Comparison of ENCODE assay signal across 1 cellular context in the genomic region with DNA sequence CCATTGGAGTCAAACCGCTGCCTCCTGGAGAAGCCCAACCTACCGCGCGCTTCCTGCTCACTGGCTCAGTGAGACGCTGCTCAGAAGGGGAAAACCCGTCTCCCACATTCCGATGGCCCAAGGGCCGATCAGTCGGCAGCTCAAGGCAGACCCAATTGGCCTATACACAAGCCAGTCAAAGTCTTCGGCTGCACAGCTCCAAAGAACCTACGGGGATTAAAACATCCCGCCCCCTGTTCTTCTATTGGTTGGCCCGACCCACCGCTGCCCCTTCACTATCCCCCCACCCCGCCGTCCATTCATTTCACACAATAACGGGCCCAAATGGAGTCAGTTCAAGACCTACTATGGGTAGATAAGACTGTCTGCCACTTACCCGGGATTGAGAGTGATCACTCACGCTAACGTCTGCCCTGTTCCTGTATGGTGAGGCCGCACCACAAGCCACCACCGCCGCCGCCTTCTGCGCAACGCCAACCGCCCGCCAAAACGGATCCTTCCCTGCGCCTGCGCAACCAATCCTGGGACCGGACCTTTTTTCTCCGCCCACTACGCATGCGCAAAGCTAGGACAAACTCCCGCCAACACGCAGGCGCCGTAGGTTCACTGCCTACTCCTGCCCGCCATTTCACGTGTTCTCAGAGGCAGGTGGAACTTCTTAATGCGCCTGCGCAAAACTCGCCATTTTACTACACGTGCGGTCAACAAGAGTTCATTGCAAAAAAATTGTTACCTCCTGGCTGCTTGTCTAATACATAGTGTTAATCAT.
TF ChIP-seq lines count a peak whose summit lies in the region.

A gene (minus strand): TSS at position 491 of the 769 bp plus-strand sequence. CDS start 22,472 bp downstream, outside the sequence.

TF ChIP-seq in HepG2, 621 proteins besides CTCF, POLR2A, EP300 and RAD21 (continued from another document and continues in another):
- TF ChIP-seq, protein P1, sequence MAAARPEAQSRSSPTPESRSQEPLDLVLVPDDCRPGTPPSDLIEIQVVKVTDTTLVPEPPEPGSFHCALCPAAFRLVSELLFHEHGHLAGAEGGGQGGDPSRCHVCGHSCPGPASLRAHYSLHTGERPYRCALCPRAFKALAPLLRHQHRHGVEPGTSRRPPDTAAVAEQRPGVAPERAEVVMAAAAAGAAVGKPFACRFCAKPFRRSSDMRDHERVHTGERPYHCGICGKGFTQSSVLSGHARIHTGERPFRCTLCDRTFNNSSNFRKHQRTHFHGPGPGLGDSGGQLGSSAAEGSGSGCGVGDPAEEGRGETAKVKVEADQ (CRISPR knock-in tag; IDR thresholded peaks at IDR 0.05; ENCODE audit: borderline replicate concordance) = peak; percentile 24; the same call in 1 of the 2 replicates
- TF ChIP-seq, protein P2, sequence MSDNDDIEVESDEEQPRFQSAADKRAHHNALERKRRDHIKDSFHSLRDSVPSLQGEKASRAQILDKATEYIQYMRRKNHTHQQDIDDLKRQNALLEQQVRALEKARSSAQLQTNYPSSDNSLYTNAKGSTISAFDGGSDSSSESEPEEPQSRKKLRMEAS (IDR thresholded peaks at IDR 0.05) = peak; percentile 97
- no peak for TF ChIP-seq FIP1L1 (IDR thresholded peaks at IDR 0.05; ENCODE audit: borderline replicate concordance, insufficient read depth, low read depth, low read length)
- TF ChIP-seq ZNF766 (CRISPR knock-in tag; IDR thresholded peaks at IDR 0.05; ENCODE audit: borderline replicate concordance) = no peak
- TF ChIP-seq, protein P3, sequence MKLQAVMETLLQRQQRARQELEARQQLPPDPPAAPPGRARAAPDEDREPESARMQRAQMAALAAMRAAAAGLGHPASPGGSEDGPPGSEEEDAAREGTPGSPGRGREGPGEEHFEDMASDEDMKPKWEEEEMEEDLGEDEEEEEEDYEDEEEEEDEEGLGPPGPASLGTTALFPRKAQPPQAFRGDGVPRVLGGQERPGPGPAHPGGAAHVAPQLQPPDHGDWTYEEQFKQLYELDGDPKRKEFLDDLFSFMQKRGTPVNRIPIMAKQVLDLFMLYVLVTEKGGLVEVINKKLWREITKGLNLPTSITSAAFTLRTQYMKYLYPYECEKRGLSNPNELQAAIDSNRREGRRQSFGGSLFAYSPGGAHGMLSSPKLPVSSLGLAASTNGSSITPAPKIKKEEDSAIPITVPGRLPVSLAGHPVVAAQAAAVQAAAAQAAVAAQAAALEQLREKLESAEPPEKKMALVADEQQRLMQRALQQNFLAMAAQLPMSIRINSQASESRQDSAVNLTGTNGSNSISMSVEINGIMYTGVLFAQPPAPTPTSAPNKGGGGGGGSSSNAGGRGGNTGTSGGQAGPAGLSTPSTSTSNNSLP (IDR thresholded peaks at IDR 0.05; ENCODE audit: low read depth, low read length) = peak; percentile 31; the same call in 1 of the 2 replicates
- peak; percentile 68; the same call in 1 of the 2 replicates for TF ChIP-seq ZNF792 (CRISPR knock-in tag; IDR thresholded peaks at IDR 0.05)
- TF ChIP-seq ZNF709 (CRISPR knock-in tag; IDR thresholded peaks at IDR 0.05) = 0 out of 2 replicates have a peak, but pooled peaks have one; percentile 54
- TF ChIP-seq ZNF777 (CRISPR knock-in tag; IDR thresholded peaks at IDR 0.05) = peak; percentile 58; the same call in 1 of the 2 replicates
- peak; percentile 86 for TF ChIP-seq TEAD3 (CRISPR knock-in tag; optimal IDR thresholded peaks at IDR 0.05; ENCODE audit: borderline replicate concordance)
- peak; percentile 44; the same call in 1 of the 2 replicates for TF ChIP-seq BORCS8-MEF2B (CRISPR knock-in tag; IDR thresholded peaks at IDR 0.05)
- TF ChIP-seq, protein P4, sequence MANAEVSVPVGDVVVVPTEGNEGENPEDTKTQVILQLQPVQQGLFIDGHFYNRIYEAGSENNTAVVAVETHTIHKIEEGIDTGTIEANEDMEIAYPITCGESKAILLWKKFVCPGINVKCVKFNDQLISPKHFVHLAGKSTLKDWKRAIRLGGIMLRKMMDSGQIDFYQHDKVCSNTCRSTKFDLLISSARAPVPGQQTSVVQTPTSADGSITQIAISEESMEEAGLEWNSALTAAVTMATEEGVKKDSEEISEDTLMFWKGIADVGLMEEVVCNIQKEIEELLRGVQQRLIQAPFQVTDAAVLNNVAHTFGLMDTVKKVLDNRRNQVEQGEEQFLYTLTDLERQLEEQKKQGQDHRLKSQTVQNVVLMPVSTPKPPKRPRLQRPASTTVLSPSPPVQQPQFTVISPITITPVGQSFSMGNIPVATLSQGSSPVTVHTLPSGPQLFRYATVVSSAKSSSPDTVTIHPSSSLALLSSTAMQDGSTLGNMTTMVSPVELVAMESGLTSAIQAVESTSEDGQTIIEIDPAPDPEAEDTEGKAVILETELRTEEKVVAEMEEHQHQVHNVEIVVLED (CRISPR knock-in tag; IDR thresholded peaks at IDR 0.05; ENCODE audit: borderline replicate concordance) = peak; percentile 25; the same call in 1 of the 2 replicates
- TF ChIP-seq HDAC1 (CRISPR knock-in tag; IDR thresholded peaks at IDR 0.05) = peak; percentile 59; the same call in 1 of the 2 replicates
- TF ChIP-seq, protein P5, sequence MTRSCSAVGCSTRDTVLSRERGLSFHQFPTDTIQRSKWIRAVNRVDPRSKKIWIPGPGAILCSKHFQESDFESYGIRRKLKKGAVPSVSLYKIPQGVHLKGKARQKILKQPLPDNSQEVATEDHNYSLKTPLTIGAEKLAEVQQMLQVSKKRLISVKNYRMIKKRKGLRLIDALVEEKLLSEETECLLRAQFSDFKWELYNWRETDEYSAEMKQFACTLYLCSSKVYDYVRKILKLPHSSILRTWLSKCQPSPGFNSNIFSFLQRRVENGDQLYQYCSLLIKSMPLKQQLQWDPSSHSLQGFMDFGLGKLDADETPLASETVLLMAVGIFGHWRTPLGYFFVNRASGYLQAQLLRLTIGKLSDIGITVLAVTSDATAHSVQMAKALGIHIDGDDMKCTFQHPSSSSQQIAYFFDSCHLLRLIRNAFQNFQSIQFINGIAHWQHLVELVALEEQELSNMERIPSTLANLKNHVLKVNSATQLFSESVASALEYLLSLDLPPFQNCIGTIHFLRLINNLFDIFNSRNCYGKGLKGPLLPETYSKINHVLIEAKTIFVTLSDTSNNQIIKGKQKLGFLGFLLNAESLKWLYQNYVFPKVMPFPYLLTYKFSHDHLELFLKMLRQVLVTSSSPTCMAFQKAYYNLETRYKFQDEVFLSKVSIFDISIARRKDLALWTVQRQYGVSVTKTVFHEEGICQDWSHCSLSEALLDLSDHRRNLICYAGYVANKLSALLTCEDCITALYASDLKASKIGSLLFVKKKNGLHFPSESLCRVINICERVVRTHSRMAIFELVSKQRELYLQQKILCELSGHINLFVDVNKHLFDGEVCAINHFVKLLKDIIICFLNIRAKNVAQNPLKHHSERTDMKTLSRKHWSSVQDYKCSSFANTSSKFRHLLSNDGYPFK (CRISPR knock-in tag; IDR thresholded peaks at IDR 0.05; ENCODE audit: borderline replicate concordance) = peak; percentile 90; the same call in 1 of the 2 replicates
- TF ChIP-seq SIN3A (IDR thresholded peaks at IDR 0.05; ENCODE audit: borderline replicate concordance, low read depth, low read length) = peak; percentile 90; the same call in 1 of the 2 replicates
- TF ChIP-seq PITX1 (CRISPR knock-in tag; IDR thresholded peaks at IDR 0.05) = peak; percentile 77
- TF ChIP-seq, protein P6, sequence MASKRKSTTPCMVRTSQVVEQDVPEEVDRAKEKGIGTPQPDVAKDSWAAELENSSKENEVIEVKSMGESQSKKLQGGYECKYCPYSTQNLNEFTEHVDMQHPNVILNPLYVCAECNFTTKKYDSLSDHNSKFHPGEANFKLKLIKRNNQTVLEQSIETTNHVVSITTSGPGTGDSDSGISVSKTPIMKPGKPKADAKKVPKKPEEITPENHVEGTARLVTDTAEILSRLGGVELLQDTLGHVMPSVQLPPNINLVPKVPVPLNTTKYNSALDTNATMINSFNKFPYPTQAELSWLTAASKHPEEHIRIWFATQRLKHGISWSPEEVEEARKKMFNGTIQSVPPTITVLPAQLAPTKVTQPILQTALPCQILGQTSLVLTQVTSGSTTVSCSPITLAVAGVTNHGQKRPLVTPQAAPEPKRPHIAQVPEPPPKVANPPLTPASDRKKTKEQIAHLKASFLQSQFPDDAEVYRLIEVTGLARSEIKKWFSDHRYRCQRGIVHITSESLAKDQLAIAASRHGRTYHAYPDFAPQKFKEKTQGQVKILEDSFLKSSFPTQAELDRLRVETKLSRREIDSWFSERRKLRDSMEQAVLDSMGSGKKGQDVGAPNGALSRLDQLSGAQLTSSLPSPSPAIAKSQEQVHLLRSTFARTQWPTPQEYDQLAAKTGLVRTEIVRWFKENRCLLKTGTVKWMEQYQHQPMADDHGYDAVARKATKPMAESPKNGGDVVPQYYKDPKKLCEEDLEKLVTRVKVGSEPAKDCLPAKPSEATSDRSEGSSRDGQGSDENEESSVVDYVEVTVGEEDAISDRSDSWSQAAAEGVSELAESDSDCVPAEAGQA (IDR thresholded peaks at IDR 0.05; ENCODE audit: low read depth) = peak; percentile 79; the same call in 1 of the 2 replicates
- TF ChIP-seq, protein P6 (CRISPR knock-in tag; IDR thresholded peaks at IDR 0.05; ENCODE audit: borderline replicate concordance) = 0 out of 2 replicates have a peak, but pooled peaks have one; percentile 54
- TF ChIP-seq GATAD2A (CRISPR knock-in tag; IDR thresholded peaks at IDR 0.05) = peak; percentile 57; the same call in 1 of the 2 replicates
- peak; percentile 92 for TF ChIP-seq POLR2AphosphoS5 (IDR thresholded peaks at IDR 0.05; ENCODE audit: low read depth, low read length)
- TF ChIP-seq CREM (IDR thresholded peaks at IDR 0.05) = no peak
- TF ChIP-seq CREM (CRISPR knock-in tag; IDR thresholded peaks at IDR 0.05) = no peak
- TF ChIP-seq, protein P7, sequence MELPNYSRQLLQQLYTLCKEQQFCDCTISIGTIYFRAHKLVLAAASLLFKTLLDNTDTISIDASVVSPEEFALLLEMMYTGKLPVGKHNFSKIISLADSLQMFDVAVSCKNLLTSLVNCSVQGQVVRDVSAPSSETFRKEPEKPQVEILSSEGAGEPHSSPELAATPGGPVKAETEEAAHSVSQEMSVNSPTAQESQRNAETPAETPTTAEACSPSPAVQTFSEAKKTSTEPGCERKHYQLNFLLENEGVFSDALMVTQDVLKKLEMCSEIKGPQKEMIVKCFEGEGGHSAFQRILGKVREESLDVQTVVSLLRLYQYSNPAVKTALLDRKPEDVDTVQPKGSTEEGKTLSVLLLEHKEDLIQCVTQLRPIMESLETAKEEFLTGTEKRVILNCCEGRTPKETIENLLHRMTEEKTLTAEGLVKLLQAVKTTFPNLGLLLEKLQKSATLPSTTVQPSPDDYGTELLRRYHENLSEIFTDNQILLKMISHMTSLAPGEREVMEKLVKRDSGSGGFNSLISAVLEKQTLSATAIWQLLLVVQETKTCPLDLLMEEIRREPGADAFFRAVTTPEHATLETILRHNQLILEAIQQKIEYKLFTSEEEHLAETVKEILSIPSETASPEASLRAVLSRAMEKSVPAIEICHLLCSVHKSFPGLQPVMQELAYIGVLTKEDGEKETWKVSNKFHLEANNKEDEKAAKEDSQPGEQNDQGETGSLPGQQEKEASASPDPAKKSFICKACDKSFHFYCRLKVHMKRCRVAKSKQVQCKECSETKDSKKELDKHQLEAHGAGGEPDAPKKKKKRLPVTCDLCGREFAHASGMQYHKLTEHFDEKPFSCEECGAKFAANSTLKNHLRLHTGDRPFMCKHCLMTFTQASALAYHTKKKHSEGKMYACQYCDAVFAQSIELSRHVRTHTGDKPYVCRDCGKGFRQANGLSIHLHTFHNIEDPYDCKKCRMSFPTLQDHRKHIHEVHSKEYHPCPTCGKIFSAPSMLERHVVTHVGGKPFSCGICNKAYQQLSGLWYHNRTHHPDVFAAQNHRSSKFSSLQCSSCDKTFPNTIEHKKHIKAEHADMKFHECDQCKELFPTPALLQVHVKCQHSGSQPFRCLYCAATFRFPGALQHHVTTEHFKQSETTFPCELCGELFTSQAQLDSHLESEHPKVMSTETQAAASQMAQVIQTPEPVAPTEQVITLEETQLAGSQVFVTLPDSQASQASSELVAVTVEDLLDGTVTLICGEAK (IDR thresholded peaks at IDR 0.05) = no peak
- TF ChIP-seq, protein P7 (CRISPR knock-in tag; IDR thresholded peaks at IDR 0.05) = peak; percentile 21; the same call in 1 of the 2 replicates
